Comparison of ENCODE assay signal across 2 cellular contexts in genomic region chr7:35032166-35032565, GRCh38.
TF ChIP-seq lines count a peak whose summit lies in the region.

No MANE protein-coding gene starts in this region.

TF ChIP-seq in IMR-90, 13 proteins besides CTCF, POLR2A, EP300 and RAD21 (continued from another document):
- TF ChIP-seq, protein P1, sequence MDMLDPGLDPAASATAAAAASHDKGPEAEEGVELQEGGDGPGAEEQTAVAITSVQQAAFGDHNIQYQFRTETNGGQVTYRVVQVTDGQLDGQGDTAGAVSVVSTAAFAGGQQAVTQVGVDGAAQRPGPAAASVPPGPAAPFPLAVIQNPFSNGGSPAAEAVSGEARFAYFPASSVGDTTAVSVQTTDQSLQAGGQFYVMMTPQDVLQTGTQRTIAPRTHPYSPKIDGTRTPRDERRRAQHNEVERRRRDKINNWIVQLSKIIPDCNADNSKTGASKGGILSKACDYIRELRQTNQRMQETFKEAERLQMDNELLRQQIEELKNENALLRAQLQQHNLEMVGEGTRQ (IDR thresholded peaks at IDR 0.05; ENCODE audit: low read depth, low read length), result 0 out of 2 replicates have a peak, but pooled peaks have one; percentile 12
- no peak for TF ChIP-seq BHLHE40 (IDR thresholded peaks at IDR 0.05; ENCODE audit: low read depth, low read length)
- no peak for TF ChIP-seq CHD1 (IDR thresholded peaks at IDR 0.05; ENCODE audit: low read depth, low read length)

TF ChIP-seq in K562, 482 proteins besides CTCF, POLR2A, EP300 and RAD21 (continued from another document):
- TF ChIP-seq, protein P2, sequence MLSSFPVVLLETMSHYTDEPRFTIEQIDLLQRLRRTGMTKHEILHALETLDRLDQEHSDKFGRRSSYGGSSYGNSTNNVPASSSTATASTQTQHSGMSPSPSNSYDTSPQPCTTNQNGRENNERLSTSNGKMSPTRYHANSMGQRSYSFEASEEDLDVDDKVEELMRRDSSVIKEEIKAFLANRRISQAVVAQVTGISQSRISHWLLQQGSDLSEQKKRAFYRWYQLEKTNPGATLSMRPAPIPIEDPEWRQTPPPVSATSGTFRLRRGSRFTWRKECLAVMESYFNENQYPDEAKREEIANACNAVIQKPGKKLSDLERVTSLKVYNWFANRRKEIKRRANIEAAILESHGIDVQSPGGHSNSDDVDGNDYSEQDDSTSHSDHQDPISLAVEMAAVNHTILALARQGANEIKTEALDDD (IDR thresholded peaks at IDR 0.05), result peak; percentile 22; the same call in 1 of the 2 replicates
- no peak for TF ChIP-seq NR2C2 (CRISPR knock-in tag; IDR thresholded peaks at IDR 0.05)
- 0 out of 2 replicates have a peak, but pooled peaks have one; percentile 22 for TF ChIP-seq NR2C2 (tag; IDR thresholded peaks at IDR 0.05)
- TF ChIP-seq ZBTB17 (CRISPR knock-in tag; IDR thresholded peaks at IDR 0.05), result no peak
- TF ChIP-seq HNRNPK (IDR thresholded peaks at IDR 0.05; ENCODE audit: low read depth, low read length, poor library complexity, severe bottlenecking), result no peak
- no peak for TF ChIP-seq ZNF133 (CRISPR knock-in tag; IDR thresholded peaks at IDR 0.05)
- no peak for TF ChIP-seq CREBBP (IDR thresholded peaks at IDR 0.05; ENCODE audit: low read depth, low read length)
- 0 out of 4 replicates have a peak, but pooled peaks of 1 of the 2 experiments have one; percentile 25 for TF ChIP-seq MNT (conservative IDR thresholded peaks at IDR 0.05)
